Comparison of ENCODE assay signal across 8 cellular contexts in genomic region chr12:124912529-124913287, GRCh38. TPM values are rescaled to one million over a fixed set of nuclear protein-coding genes. Genes with fewer than 3 reads are reported as not detected.
DNase-seq lines count a peak whose midpoint lies in the region; ATAC-seq and TF ChIP-seq lines count a peak whose summit lies in the region.
"Not testable (repeated sequence)": the region's sequence is repeated elsewhere in the genome, so short reads cannot be mapped to it uniquely, and the experiment has no call there.

No MANE protein-coding gene starts in this region.

- not testable (repeated sequence) for H3K27me3 ChIP-seq in GM06990 (replicated peaks; ENCODE audit: control insufficient read depth, insufficient read depth, low read length); PC-3 (ENCODE audit: low read length); rectal smooth muscle tissue (ENCODE audit: control insufficient read depth, insufficient read depth, low read length); uterus

- CTCF ChIA-PET in PC-3 (lab: Charles Lee), result not testable (repeated sequence)

- peaks cover 45% of the 10 kb centered on the region for H4K20me1 ChIP-seq in PC-3 (ENCODE audit: low read length)

- TF ChIP-seq POLR2A in uterus (IDR thresholded peaks at IDR 0.05), result not testable (repeated sequence)

- H3K9me3 Mint-ChIP-seq in activated T-helper 17 cell treated with anti-CD3 and anti-CD28 coated beads, Interleukin-2, amount 50 U/mL, for 72 hours; central memory CD8-positive, alpha-beta T cell: not testable (repeated sequence)

- H3K9ac ChIP-seq in PC-3 (ENCODE audit: low read length), result peak overlapping the region; percentile 92; the same call in 1 of the 2 replicates
- H3K9ac ChIP-seq in rectal smooth muscle tissue (ENCODE audit: low read length), result not testable (repeated sequence)

- H3K27ac ChIP-seq in PC-3 (ENCODE audit: low read length); mesodermal cell (ENCODE audit: low read depth, low read length, severe bottlenecking); rectal smooth muscle tissue (ENCODE audit: low read depth, low read length): not testable (repeated sequence)
- H3K27ac ChIP-seq in uterus, result peak overlapping the region; percentile 99 to 100

- H3K27ac Mint-ChIP-seq in activated T-helper 17 cell treated with anti-CD3 and anti-CD28 coated beads, Interleukin-2, amount 50 U/mL, for 72 hours, result peak overlapping the region; percentile 100
- H3K27ac Mint-ChIP-seq in central memory CD8-positive, alpha-beta T cell (ENCODE audit: low read depth), result peak overlapping the region; percentile 100

- not testable (repeated sequence) for TF ChIP-seq CTCF in GM06990 (IDR thresholded peaks at IDR 0.05; ENCODE audit: insufficient read depth, low read length, poor library complexity, severe bottlenecking); PC-3 (conservative IDR thresholded peaks at IDR 0.05; ENCODE audit: low read depth, low read length); fibroblast of villous mesenchyme (IDR thresholded peaks at IDR 0.05; ENCODE audit: insufficient read depth, low read depth, low read length); uterus (IDR thresholded peaks at IDR 0.05)

- H3K27me3 Mint-ChIP-seq in activated T-helper 17 cell treated with anti-CD3 and anti-CD28 coated beads, Interleukin-2, amount 50 U/mL, for 72 hours; central memory CD8-positive, alpha-beta T cell: not testable (repeated sequence)

- H3K4me3 ChIP-seq in GM06990 (replicated peaks; ENCODE audit: low read depth, low read length) (peak overlapping the region; percentile 91), PC-3 (ENCODE audit: low read length) (peak overlapping the region; percentile 94), fibroblast of villous mesenchyme (ENCODE audit: low read depth, low read length) (peak overlapping the region; percentile 96), mesodermal cell (ENCODE audit: extremely low read depth, insufficient read depth, low read length, poor library complexity, severe bottlenecking) (peak overlapping the region; percentile 93), rectal smooth muscle tissue (ENCODE audit: low read length) (peak overlapping the region; percentile 93), uterus (peak overlapping the region; percentile 67 to 91)

- not testable (repeated sequence) for H3K9me3 ChIP-seq in PC-3 (ENCODE audit: low read length); mesodermal cell (ENCODE audit: control insufficient read depth, low read length); uterus

- BruUV-seq in PC-3 (replicated peaks; lab: Mats Ljungman, UMichigan), result TSS peak; percentile 36

- ATAC-seq in PC-3; activated T-helper 17 cell treated with anti-CD3 and anti-CD28 coated beads, Interleukin-2, amount 50 U/mL, for 72 hours (replicated peaks); central memory CD8-positive, alpha-beta T cell (replicated peaks; ENCODE audit: extremely low read depth, poor library complexity, severe bottlenecking): not testable (repeated sequence)

- peak overlapping the region; percentile 93 for H3K4me2 ChIP-seq in PC-3 (ENCODE audit: low read length)

- peaks cover 80% of the 10 kb centered on the region for H3K36me3 Mint-ChIP-seq in activated T-helper 17 cell treated with anti-CD3 and anti-CD28 coated beads, Interleukin-2, amount 50 U/mL, for 72 hours (ENCODE audit: low read depth)
- H3K36me3 Mint-ChIP-seq in central memory CD8-positive, alpha-beta T cell (ENCODE audit: insufficient read depth), result peaks cover 59% of the 10 kb centered on the region

- H3K4me1 Mint-ChIP-seq in activated T-helper 17 cell treated with anti-CD3 and anti-CD28 coated beads, Interleukin-2, amount 50 U/mL, for 72 hours, result peaks cover 45% of the 10 kb centered on the region
- peaks cover 71% of the 10 kb centered on the region for H3K4me1 Mint-ChIP-seq in central memory CD8-positive, alpha-beta T cell

- H3K79me2 ChIP-seq in PC-3 (ENCODE audit: low read length), result peaks cover 57% of the 10 kb centered on the region

- DNase-seq in GM06990 (ENCODE audit: extremely low read depth, insufficient read length); PC-3; central memory CD8-positive, alpha-beta T cell (ENCODE audit: low spot score in 2 of 2); fibroblast of villous mesenchyme (ENCODE audit: low read depth); uterus: not testable (repeated sequence)

- not testable (repeated sequence) for H2AFZ ChIP-seq in PC-3 (ENCODE audit: low read length)

- POLR2A ChIA-PET in PC-3 (lab: Charles Lee; ENCODE audit: unreplicated experiment), result not testable (repeated sequence)

- peaks cover 44% of the 10 kb centered on the region for H3F3A ChIP-seq in PC-3 (ENCODE audit: low read length, unreplicated experiment)

- H3K36me3 ChIP-seq in GM06990 (ENCODE audit: control insufficient read depth, insufficient read depth, low read length) (peaks cover 16% of the 10 kb centered on the region), PC-3 (ENCODE audit: low read depth, low read length) (peaks cover 29% of the 10 kb centered on the region), mesodermal cell (ENCODE audit: control insufficient read depth, insufficient read depth, low read length) (peaks cover 32% of the 10 kb centered on the region), rectal smooth muscle tissue (ENCODE audit: control insufficient read depth, insufficient read depth, low read length) (peaks cover 25% of the 10 kb centered on the region)
- H3K36me3 ChIP-seq in uterus, result not testable (repeated sequence)

- not testable (repeated sequence) for H3K9me2 ChIP-seq in PC-3 (replicated peaks; ENCODE audit: low read length)

- H3K4me3 Mint-ChIP-seq in activated T-helper 17 cell treated with anti-CD3 and anti-CD28 coated beads, Interleukin-2, amount 50 U/mL, for 72 hours, result peak overlapping the region; percentile 96
- peak overlapping the region; percentile 100 for H3K4me3 Mint-ChIP-seq in central memory CD8-positive, alpha-beta T cell

- peaks cover 33% of the 10 kb centered on the region for H3K4me1 ChIP-seq in PC-3 (ENCODE audit: insufficient read depth, low read length)
- H3K4me1 ChIP-seq in mesodermal cell (ENCODE audit: control insufficient read depth, insufficient read depth, low read length, poor library complexity, severe bottlenecking), result peaks cover 13% of the 10 kb centered on the region
- H3K4me1 ChIP-seq in rectal smooth muscle tissue (ENCODE audit: control insufficient read depth, insufficient read depth, low read length), result peaks cover 36% of the 10 kb centered on the region
- H3K4me1 ChIP-seq in uterus, result not testable (repeated sequence)

- 96 to 98% methylated on average over 7 to 10 of the region's 21 CpGs for WGBS in mesodermal cell (ENCODE audit: insufficient coverage in 2 of 2), 2 experiments

- intact Hi-C loops in PC-3 (cut with micrococcal nuclease); uterus (cut with DNase I; ENCODE audit: low total_unique reads): not testable (repeated sequence)

RNA-seq across cellular contexts. Expression of gene UBC, which starts 1.7 kb away (rescaled TPM):
- 1,587 TPM in 2 replicates for total RNA-seq in PC-3 (2014; rRNA removed)
- 1,000 to 10,000 TPM in 1 of 2 donors, 100 to 1,000 TPM in 1; 955 to 1,030 TPM for total RNA-seq in activated T-helper 17 cell treated with anti-CD3 and anti-CD28 coated beads, Interleukin-2, amount 50 U/mL, for 72 hours
- total RNA-seq in fibroblast of villous mesenchyme, result 1,520 and 1,741 TPM in 2 replicates
- polyA plus RNA-seq in mesodermal cell (2013, experiment 1 of 2), result 1,245 TPM
- polyA plus RNA-seq in mesodermal cell (2013, experiment 2 of 2), result 1,003 TPM
- 1,000 to 10,000 TPM in 2 of 4 donors, 100 to 1,000 TPM in 2; 821 to 1,719 (median 1,034) TPM for total RNA-seq in uterus

RNA-seq across cellular contexts. Expression of gene SCARB1, which starts 49.0 kb away (rescaled TPM):
- total RNA-seq in PC-3 (2014; rRNA removed) (79.1 and 80.5 TPM in 2 replicates), fibroblast of villous mesenchyme (22.5 and 28.5 TPM in 2 replicates), uterus (10 to 100 TPM in 2 of 4 donors, 1 to 10 TPM in 2; 2.1 to 37.0 (median 9.6) TPM)
- total RNA-seq in activated T-helper 17 cell treated with anti-CD3 and anti-CD28 coated beads, Interleukin-2, amount 50 U/mL, for 72 hours, result 10 to 100 TPM; 17.9 to 20.9 TPM
- polyA plus RNA-seq in mesodermal cell (2013, experiment 1 of 2), result 27.8 TPM
- 20.4 TPM for polyA plus RNA-seq in mesodermal cell (2013, experiment 2 of 2)
